ENCODE assay signal across 1 cellular context in the genomic region with DNA sequence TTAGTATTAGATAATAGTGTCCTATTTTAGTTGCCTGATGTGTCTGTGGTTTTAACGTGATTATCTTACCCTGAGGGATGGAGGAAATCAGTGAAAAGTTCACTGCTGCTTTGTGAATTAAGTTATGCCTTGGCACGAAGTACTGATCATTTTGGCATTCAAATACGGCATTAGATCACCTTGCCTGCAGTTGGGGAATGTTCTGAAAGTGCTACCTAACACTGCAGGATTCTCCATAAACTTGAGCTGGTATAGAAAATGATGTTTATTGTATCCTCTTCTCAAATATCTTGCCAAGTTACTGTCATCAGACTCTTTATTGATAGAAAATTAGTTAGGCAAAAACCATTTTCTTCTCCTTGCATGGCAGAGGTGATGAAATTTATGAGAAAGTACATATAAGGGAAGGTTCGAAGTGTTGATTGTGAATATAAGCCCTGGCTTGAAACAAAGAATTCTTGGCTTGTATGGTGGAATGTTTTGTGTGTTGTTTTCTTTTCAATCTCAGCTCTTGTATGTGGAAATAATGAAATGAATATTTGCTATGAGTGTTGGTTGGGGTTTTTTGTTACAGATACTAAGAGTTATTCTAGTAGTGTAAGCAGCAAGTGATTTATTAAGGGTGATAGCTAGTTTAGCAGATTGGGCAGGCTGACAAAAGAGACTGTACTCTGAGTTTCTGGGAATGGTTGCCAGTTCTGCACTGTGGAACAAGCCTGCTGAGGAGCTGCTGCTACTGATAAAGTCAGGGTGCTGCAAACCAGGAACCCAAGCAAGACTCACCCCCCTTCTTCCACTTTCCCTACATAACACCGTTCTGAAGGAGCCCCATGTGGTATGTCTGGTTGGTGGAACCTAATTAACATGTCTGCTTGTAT.
TF ChIP-seq lines count a peak whose summit lies in the region.

No MANE protein-coding gene starts in this region.

TF ChIP-seq in endothelial cell of umbilical vein, 7 proteins besides CTCF, POLR2A, EP300 and RAD21 (continued from another document):
- TF ChIP-seq, protein P1, sequence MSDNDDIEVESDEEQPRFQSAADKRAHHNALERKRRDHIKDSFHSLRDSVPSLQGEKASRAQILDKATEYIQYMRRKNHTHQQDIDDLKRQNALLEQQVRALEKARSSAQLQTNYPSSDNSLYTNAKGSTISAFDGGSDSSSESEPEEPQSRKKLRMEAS (IDR thresholded peaks at IDR 0.05; ENCODE audit: insufficient read depth, insufficient read length), result no peak
- TF ChIP-seq EZH2 (IDR thresholded peaks at IDR 0.05; ENCODE audit: borderline replicate concordance, low read depth, low read length, severe bottlenecking), result no peak
